ENCODE assay signal across 9 cellular contexts in the genomic region with DNA sequence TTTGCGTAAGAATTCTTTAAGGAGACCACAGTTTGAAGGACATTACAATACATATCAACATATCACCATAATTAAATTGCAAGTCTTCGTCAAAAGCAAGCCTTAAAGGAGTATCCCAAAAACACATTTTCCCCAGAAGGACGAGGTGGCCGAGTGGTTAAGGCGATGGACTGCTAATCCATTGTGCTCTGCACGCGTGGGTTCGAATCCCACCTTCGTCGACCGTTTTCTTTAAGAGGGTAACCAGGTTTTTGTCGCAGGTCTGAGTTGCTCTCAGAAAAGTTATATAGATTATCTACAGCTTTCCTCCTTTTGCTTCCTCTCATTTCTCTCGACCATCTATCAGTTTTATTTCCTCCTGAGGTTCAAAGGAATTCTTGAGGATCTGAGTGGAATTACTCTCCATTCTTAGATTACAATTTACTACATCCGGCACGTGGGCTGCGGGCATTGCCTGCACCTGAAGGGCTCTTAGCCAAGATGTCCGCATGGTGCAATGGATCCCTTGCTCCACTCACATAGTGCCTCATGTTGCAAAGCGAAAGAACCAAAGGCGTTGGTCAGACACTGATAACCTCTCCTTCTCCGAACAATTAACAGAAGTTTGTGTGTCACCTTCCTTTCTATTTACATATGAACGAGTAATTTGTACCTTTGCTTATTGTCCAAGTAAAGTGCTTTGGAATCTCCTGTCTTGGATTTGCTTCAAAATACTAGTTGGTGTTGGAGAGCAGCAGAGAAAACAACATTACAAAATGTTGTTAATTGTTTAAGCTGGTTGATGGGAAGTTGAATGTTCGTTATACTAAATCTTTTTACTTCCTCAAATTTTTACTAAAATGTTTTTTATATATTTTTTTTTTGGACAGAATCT. TPM values are rescaled to one million over a fixed set of nuclear protein-coding genes. Genes with fewer than 3 reads are reported as not detected.
DNase-seq lines count a peak whose midpoint lies in the region; ATAC-seq lines count a peak whose summit lies in the region.
"Had no signal": no experiment of that assay in that cellular context is flagged by ENCODE, and none has a peak within 500 bp of the region (broad histone marks: within the 10 kb centered on the region; RNA-seq: fewer than 3 reads in every experiment).

No MANE protein-coding gene starts in this region.

- peaks cover 77% of the 10 kb centered on the region for H3K27me3 Mint-ChIP-seq in activated naive CD4-positive, alpha-beta T cell treated with anti-CD3 and anti-CD28 coated beads for 36 hours (ENCODE audit: low read depth)

- no peak for ATAC-seq in GM21737 (IDR thresholded peaks at IDR 0.05; ENCODE audit: unreplicated experiment)
- no peak for ATAC-seq in HG03135 (IDR thresholded peaks at IDR 0.05; ENCODE audit: unreplicated experiment)

- H3K27ac Mint-ChIP-seq in activated naive CD4-positive, alpha-beta T cell treated with anti-CD3 and anti-CD28 coated beads for 36 hours = no peak overlapping the region

- peaks cover 2% of the 10 kb centered on the region for H3K4me1 Mint-ChIP-seq in activated naive CD4-positive, alpha-beta T cell treated with anti-CD3 and anti-CD28 coated beads for 36 hours (ENCODE audit: low read depth)

- H3K4me3 Mint-ChIP-seq in activated naive CD4-positive, alpha-beta T cell treated with anti-CD3 and anti-CD28 coated beads for 36 hours = no peak overlapping the region

- intact Hi-C loops in activated naive CD4-positive, alpha-beta T cell treated with anti-CD3 and anti-CD28 coated beads for 36 hours (cut with micrococcal nuclease) = loop anchor here (5.0 kb wide), 1 partner anchor 249 kb away; no protein-coding TSS in a partner anchor

- peak; percentile 20 for DNase-seq in activated naive CD4-positive, alpha-beta T cell treated with anti-CD3 and anti-CD28 coated beads for 36 hours
- no peak for DNase-seq in activated naive CD4-positive, alpha-beta T cell treated with Interleukin-2 at 50 U/mL for 16 hours
- DNase-seq in NCI-H69 (lab: John Stamatoyannopoulos, UW) = peak; percentile 59
- peak; percentile 54 for DNase-seq in dermis blood vessel endothelial cell
- peak; percentile 11 for DNase-seq in stimulated activated CD4-positive, alpha-beta T cell treated with anti-CD3 and anti-CD28 coated beads, Interleukin-4, amount 100 ng/mL, for 24 hours
- no peak for DNase-seq in NOMO-1 treated with DMSO at 0.1 percent for 48 hours (lab: John Stamatoyannopoulos, UW; ENCODE audit: unreplicated experiment)
- DNase-seq: effector CD4-positive, alpha-beta T cell had no signal

- CTCF ChIA-PET in activated naive CD4-positive, alpha-beta T cell treated with anti-CD3 and anti-CD28 coated beads for 36 hours (lab: Charles Lee) = no interaction called here

- H3K36me3 Mint-ChIP-seq in activated naive CD4-positive, alpha-beta T cell treated with anti-CD3 and anti-CD28 coated beads for 36 hours (ENCODE audit: low read depth) = peaks cover 5% of the 10 kb centered on the region

- peaks cover 14% of the 10 kb centered on the region for H3K9me3 Mint-ChIP-seq in activated naive CD4-positive, alpha-beta T cell treated with anti-CD3 and anti-CD28 coated beads for 36 hours

RNA-seq across cellular contexts. Expression of a gene that starts 14.0 kb away (rescaled TPM):
- not detected for total RNA-seq in activated naive CD4-positive, alpha-beta T cell treated with anti-CD3 and anti-CD28 coated beads for 36 hours
- total RNA-seq in dermis blood vessel endothelial cell = not detected in 2 replicates

RNA-seq across cellular contexts. Expression of a gene that starts 50.6 kb away (rescaled TPM):
- total RNA-seq in activated naive CD4-positive, alpha-beta T cell treated with anti-CD3 and anti-CD28 coated beads for 36 hours = 1 to 10 TPM; 1.3 to 1.4 TPM
- 0.14 TPM in 1 of 2 replicates, not detected in the other for total RNA-seq in dermis blood vessel endothelial cell

Comparison
In these comparisons a context has a peak if more than half of its experiments do, and no peak if none do; other contexts are left out.
1. DNase-seq: peak in activated naive CD4-positive, alpha-beta T cell treated with anti-CD3 and anti-CD28 coated beads for 36 hours (single experiment), NCI-H69 (single experiment), dermis blood vessel endothelial cell (single experiment) and stimulated activated CD4-positive, alpha-beta T cell treated with anti-CD3 and anti-CD28 coated beads, Interleukin-4, amount 100 ng/mL, for 24 hours (single experiment); none in activated naive CD4-positive, alpha-beta T cell treated with Interleukin-2 at 50 U/mL for 16 hours (single experiment) and NOMO-1 treated with DMSO at 0.1 percent for 48 hours (single experiment).